Comparison of ENCODE assay signal across 8 cellular contexts in genomic region chr16:31105677-31106213, GRCh38. TPM values are rescaled to one million over a fixed set of nuclear protein-coding genes. Genes with fewer than 3 reads are reported as not detected.
A peak's percentile ranks its signal among the peaks of the same experiment; 100 is the strongest.
DNase-seq lines count a peak whose midpoint lies in the region; ATAC-seq and TF ChIP-seq lines count a peak whose summit lies in the region.

No MANE protein-coding gene starts in this region.

- no peak overlapping the region for H3K27ac ChIP-seq in uterus

- no peaks in the 10 kb centered on the region for H3K9me3 ChIP-seq in uterus

- no peaks in the 10 kb centered on the region for H3K36me3 ChIP-seq in uterus

- no peak overlapping the region for H3K4me3 ChIP-seq in GM12864 (ENCODE audit: low read depth, low read length)
- H3K4me3 ChIP-seq in uterus: peak overlapping the region in 1 of 2 donors; percentile 1

- peak; percentile 31 for ATAC-seq in HG03565 (IDR thresholded peaks at IDR 0.05; ENCODE audit: unreplicated experiment)
- peak; percentile 89 for ATAC-seq in Right ventricle myocardium inferior

- peaks cover 0 to 6% of the 10 kb centered on the region in 2 donors for H3K4me1 ChIP-seq in uterus

- DNase-seq in GM12864 (ENCODE audit: low read depth) (no peak), SK-MEL-5 (ENCODE audit: low read depth, low spot score) (peak; percentile 77), Right ventricle myocardium inferior (ENCODE audit: missing footprints) (peak; percentile 94), putamen (ENCODE audit: low spot score) (peak; percentile 69), uterus (peak; percentile 81 to 82), HPDE6-E6E7 (ENCODE audit: extremely low spot score) (no peak)
- peak; percentile 82 for DNase-seq in activated naive CD4-positive, alpha-beta T cell treated with Interleukin-2 at 50 U/mL for 16 hours

- H3K27me3 ChIP-seq in uterus: no peaks in the 10 kb centered on the region

- no peak for TF ChIP-seq POLR2A in uterus (IDR thresholded peaks at IDR 0.05)

- in situ Hi-C loops in SK-MEL-5 (cut with HindIII; ENCODE audit: low pct_unique_long_range_greater_than_20kb, low sequenced_read_pairs): no loop called here

- TF ChIP-seq CTCF in GM12864 (IDR thresholded peaks at IDR 0.05; ENCODE audit: low read depth, low read length, missing control alignments) (peak; percentile 78), uterus (IDR thresholded peaks at IDR 0.05) (peak; percentile 74 to 91 (median 78))

- intact Hi-C loops in Right ventricle myocardium inferior (cut with DNase I): no loop called here
- intact Hi-C loops in uterus (cut with DNase I; ENCODE audit: low total_unique reads): no loop called here

RNA-seq across cellular contexts. Expression of gene BCKDK, which starts 2.4 kb away (rescaled TPM):
- total RNA-seq in SK-MEL-5 (2014; rRNA removed; shearing (Covaris generic)): 23.6 and 27.2 TPM in 2 replicates
- polyA plus RNA-seq in SK-MEL-5 (2015; cell fraction: cytosol; rRNA removed): 49.3 and 54.8 TPM in 2 replicates
- polyA plus RNA-seq in SK-MEL-5 (2015; cell fraction: nucleus; rRNA removed): 38.8 and 42.2 TPM in 2 replicates
- 79.7 TPM for total RNA-seq in Right ventricle myocardium inferior
- total RNA-seq in uterus: 10 to 100 TPM; 15.3 to 32.1 (median 21.9) TPM

RNA-seq across cellular contexts. Expression of gene VKORC1, which starts 11.1 kb away (rescaled TPM):
- total RNA-seq in SK-MEL-5 (2014; rRNA removed; shearing (Covaris generic)): 206 and 219 TPM in 2 replicates
- polyA plus RNA-seq in SK-MEL-5 (2015; cell fraction: cytosol; rRNA removed): 377 and 562 TPM in 2 replicates
- 46.8 and 55.2 TPM in 2 replicates for polyA plus RNA-seq in SK-MEL-5 (2015; cell fraction: nucleus; rRNA removed)
- total RNA-seq in Right ventricle myocardium inferior: 41.1 TPM
- 10 to 100 TPM; 68.7 to 81.8 (median 73.5) TPM for total RNA-seq in uterus

RNA-seq across cellular contexts. Expression of gene KAT8, which starts 11.7 kb away (rescaled TPM):
- 26.9 and 34.3 TPM in 2 replicates for total RNA-seq in SK-MEL-5 (2014; rRNA removed; shearing (Covaris generic))
- polyA plus RNA-seq in SK-MEL-5 (2015; cell fraction: cytosol; rRNA removed): 29.1 and 34.6 TPM in 2 replicates
- 57.8 and 62.4 TPM in 2 replicates for polyA plus RNA-seq in SK-MEL-5 (2015; cell fraction: nucleus; rRNA removed)
- total RNA-seq in Right ventricle myocardium inferior (67.4 TPM), uterus (100 to 1,000 TPM in 1 of 4 donors, 10 to 100 TPM in 3; 63.0 to 101 (median 77.8) TPM)

RNA-seq across cellular contexts. Expression of gene PRSS53, which starts 17.0 kb away (rescaled TPM):
- total RNA-seq in SK-MEL-5 (2014; rRNA removed; shearing (Covaris generic)): 0.40 and 0.50 TPM in 2 replicates
- 1.4 and 2.0 TPM in 2 replicates for polyA plus RNA-seq in SK-MEL-5 (2015; cell fraction: cytosol; rRNA removed)
- polyA plus RNA-seq in SK-MEL-5 (2015; cell fraction: nucleus; rRNA removed): 14.5 and 15.1 TPM in 2 replicates
- total RNA-seq in Right ventricle myocardium inferior (0.62 TPM), uterus (1 to 10 TPM in 2 of 4 donors, under 1 TPM in 1, not detected in 1; under 0.01 to 5.5 (median 2.4) TPM)

RNA-seq across cellular contexts. Expression of gene PRSS8, which starts 29.8 kb away (rescaled TPM):
- not detected in 2 replicates for total RNA-seq in SK-MEL-5 (2014; rRNA removed; shearing (Covaris generic))
- polyA plus RNA-seq in SK-MEL-5 (2015; cell fraction: cytosol; rRNA removed): not detected in 2 replicates
- not detected in 2 replicates for polyA plus RNA-seq in SK-MEL-5 (2015; cell fraction: nucleus; rRNA removed)
- total RNA-seq in Right ventricle myocardium inferior: not detected
- total RNA-seq in uterus: 1 to 10 TPM in 1 of 4 donors, under 1 TPM in 1, not detected in 2; 0.26 to 8.7 TPM

Comparison
In these comparisons a context has a peak if more than half of its experiments do, and no peak if none do; other contexts are left out.
1. DNase-seq: peak in SK-MEL-5 (single experiment), activated naive CD4-positive, alpha-beta T cell treated with Interleukin-2 at 50 U/mL for 16 hours (single experiment), Right ventricle myocardium inferior (single experiment), putamen (single experiment) and uterus (2 of 2); none in GM12864 (single experiment) and HPDE6-E6E7 (single experiment).